ENCODE assay signal across 24 cellular contexts in the genomic region with DNA sequence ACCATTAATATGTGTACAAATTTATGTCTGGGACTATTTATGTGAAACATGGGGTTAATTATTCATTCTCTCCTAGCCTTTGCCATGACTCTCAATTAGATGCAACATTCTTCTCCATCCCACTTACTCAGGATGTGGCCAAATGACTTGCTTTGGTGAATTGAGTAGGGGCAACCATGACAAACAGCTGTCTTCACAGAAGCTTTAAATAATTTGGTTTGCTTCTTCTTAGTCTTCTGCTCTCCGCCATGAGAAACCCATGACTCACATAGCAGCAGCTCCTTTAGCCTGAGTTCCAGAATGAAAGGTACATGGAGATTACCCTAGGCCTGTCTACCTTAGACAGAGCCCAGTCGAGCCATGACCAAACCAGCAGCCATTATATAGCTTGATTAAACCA.
"Had no signal": no experiment of that assay in that cellular context is flagged by ENCODE, and none has a peak within 500 bp of the region (broad histone marks: within the 10 kb centered on the region; RNA-seq: fewer than 3 reads in every experiment).

No MANE protein-coding gene starts in this region.

- H3K4me3 ChIP-seq: left ventricle myocardium inferior, lung, pancreas, prostate gland, smooth muscle cell, tibial nerve, uterus had no signal

- ATAC-seq: naive thymus-derived CD8-positive, alpha-beta T cell; pancreas; right cardiac atrium; sciatic nerve; stimulated activated memory B cell treated with anti-CD40 and anti-IgM and Interleukin-4, amounts not matched to agents 10 μg/mL and 1 μg/mL and 100 μg/mL, for 72 hours; stimulated activated naive CD8-positive, alpha-beta T cell treated with anti-CD3 and anti-CD28 coated beads, Interleukin-15, amount 100 ng/mL, for 72 hours had no signal

- H3K4me2 ChIP-seq: smooth muscle cell had no signal

- H3K27ac ChIP-seq: left ventricle myocardium inferior, pancreas, prostate gland, tibial nerve, uterus had no signal

- H3K36me3 ChIP-seq: left ventricle myocardium inferior, pancreas, prostate gland, tibial nerve, uterus had no signal

- H3K27me3 ChIP-seq: pancreas, tibial nerve, uterus had no signal

- DNase-seq: hippocampal formation; left ventricle myocardium inferior; mesendoderm; naive thymus-derived CD8-positive, alpha-beta T cell; nucleus accumbens; pancreas; posterior cingulate gyrus; retina; right cardiac atrium; stimulated activated CD4-positive, alpha-beta T cell treated with anti-CD3 and anti-CD28 coated beads, Interleukin-1b, Interleukin-23, amount 100 ng/mL, for 48 hours; stimulated activated CD4-positive, alpha-beta T cell treated with anti-CD3 and anti-CD28 coated beads, Interleukin-2, amount 100 ng/mL, for 48 hours; stimulated activated CD4-positive, alpha-beta T cell treated with anti-CD3 and anti-CD28 coated beads, Interleukin-4, amount 100 ng/mL, for 4 hours; stimulated activated CD8-positive, alpha-beta memory T cell treated with anti-CD3 and anti-CD28 coated beads, Interleukin-4, amount 100 ng/mL, for 48 hours; stimulated activated naive CD4-positive, alpha-beta T cell treated with Interleukin-2 at 50 U/mL for 16 hours; stimulated activated naive CD8-positive, alpha-beta T cell treated with anti-CD3 and anti-CD28 coated beads, Interleukin-15, amount 100 ng/mL, for 72 hours; substantia nigra; uterus had no signal

- H3K4me1 ChIP-seq: left ventricle myocardium inferior, prostate gland, tibial nerve, uterus had no signal

- FAIRE-seq: keratinocyte, pancreas had no signal

- H3K9me3 ChIP-seq: pancreas, prostate gland had no signal
